In the genomic region with DNA sequence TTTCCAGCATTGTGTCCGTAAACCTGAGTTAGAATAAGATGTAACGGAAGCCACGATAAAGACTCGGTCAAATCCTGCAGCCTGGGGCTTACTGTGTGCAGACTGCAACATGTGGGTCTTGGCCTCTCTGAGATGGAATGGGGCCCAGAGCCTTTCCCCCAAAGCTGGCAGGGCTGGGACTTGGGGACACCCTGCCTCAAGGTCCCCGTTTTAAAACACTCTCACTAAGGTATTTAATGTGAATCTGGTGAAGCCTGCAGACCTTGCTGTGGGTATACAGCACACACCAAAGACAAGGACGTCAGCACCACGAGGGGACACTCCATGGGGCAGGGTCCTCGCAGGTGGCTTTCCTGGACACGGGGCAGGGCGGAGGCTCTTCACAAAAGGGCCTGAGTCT, we compare ENCODE assay signal across 11 cellular contexts. TPM values are rescaled to one million over a fixed set of nuclear protein-coding genes. Genes with fewer than 3 reads are reported as not detected.
DNase-seq lines count a peak whose midpoint lies in the region; ATAC-seq and TF ChIP-seq lines count a peak whose summit lies in the region.
"Had no signal": no experiment of that assay in that cellular context is flagged by ENCODE, and none has a peak within 500 bp of the region (broad histone marks: within the 10 kb centered on the region; RNA-seq: fewer than 3 reads in every experiment).

No MANE protein-coding gene starts in this region.

- H3K9me3 Mint-ChIP-seq in T-helper 1 cell treated with Interleukin-12 subunit alpha and Interleukin-12 subunit beta and Interleukin-4 antibody, amounts not matched to agents 30 μg/mL and 1 μg/mL, for 36 hours, result no peaks in the 10 kb centered on the region
- H3K9me3 Mint-ChIP-seq in activated B cell treated with CpG ODN at 0.5 μM for 24 hours, result no peaks in the 10 kb centered on the region

- no peak overlapping the region for H2BK15ac ChIP-seq in mesenchymal stem cell (ENCODE audit: low read depth, poor library complexity, severe bottlenecking)

- POLR2A ChIA-PET in activated B cell treated with CpG ODN at 0.5 μM for 24 hours (lab: Charles Lee), result interaction anchor here (0.6 to 3.5 kb wide), 3 partner anchors 17 to 668 kb away, joined by 3 to 79 read pairs (median 3); a partner anchor contains a TSS

- H3K23ac ChIP-seq in mesenchymal stem cell (ENCODE audit: low read length in 2 of 2), result no peak overlapping the region

- H3K4me3 ChIP-seq in DND-41 (ENCODE audit: low read depth in 1 of 2, low read length in 2 of 2) (peak overlapping the region in 1 of 2 experiments; percentile 89; a peak in 1 of 4 replicates), mesenchymal stem cell (ENCODE audit: insufficient read depth in 1 of 2, low read depth in 1 of 2, low read length in 2 of 2) (peak overlapping the region in 1 of 2 experiments; percentile 95)

- H3K9ac ChIP-seq in DND-41 (ENCODE audit: low read depth, low read length), result no peak overlapping the region
- peak overlapping the region; percentile 93 for H3K9ac ChIP-seq in mesenchymal stem cell (ENCODE audit: low read length)
- H3K9ac ChIP-seq: parathyroid adenoma had no signal

- H3K27ac Mint-ChIP-seq in T-helper 1 cell treated with Interleukin-12 subunit alpha and Interleukin-12 subunit beta and Interleukin-4 antibody, amounts not matched to agents 30 μg/mL and 1 μg/mL, for 36 hours, result no peak overlapping the region
- H3K27ac Mint-ChIP-seq in activated B cell treated with CpG ODN at 0.5 μM for 24 hours, result no peak overlapping the region

- DNase-seq in T-helper 1 cell (no peak), DND-41 (no peak), activated B cell treated with CpG ODN at 0.5 μM for 24 hours (no peak), mesenchymal stem cell (no peak), NCI-H2196 (lab: John Stamatoyannopoulos, UW; ENCODE audit: unreplicated experiment) (no peak), NCI-H2029 treated with DMSO at 0.1 percent for 48 hours (lab: John Stamatoyannopoulos, UW) (no peak)

- peak overlapping the region; percentile 71 for H4K8ac ChIP-seq in mesenchymal stem cell (ENCODE audit: low read length)

- peaks cover 21% of the 10 kb centered on the region for H3K4me1 Mint-ChIP-seq in T-helper 1 cell treated with Interleukin-12 subunit alpha and Interleukin-12 subunit beta and Interleukin-4 antibody, amounts not matched to agents 30 μg/mL and 1 μg/mL, for 36 hours (ENCODE audit: low read depth)
- H3K4me1 Mint-ChIP-seq in activated B cell treated with CpG ODN at 0.5 μM for 24 hours, result peaks cover 52% of the 10 kb centered on the region

- no peak for ATAC-seq in DND-41 (ENCODE audit: insufficient read depth, low read depth)
- ATAC-seq in activated B cell treated with CpG ODN at 0.5 μM for 24 hours (ENCODE audit: low read depth), result no peak
- ATAC-seq in HG02623 (IDR thresholded peaks at IDR 0.05; ENCODE audit: unreplicated experiment), result no peak

- peaks cover 18% of the 10 kb centered on the region for H3K36me3 Mint-ChIP-seq in T-helper 1 cell treated with Interleukin-12 subunit alpha and Interleukin-12 subunit beta and Interleukin-4 antibody, amounts not matched to agents 30 μg/mL and 1 μg/mL, for 36 hours (ENCODE audit: low read depth)
- peaks cover 22% of the 10 kb centered on the region for H3K36me3 Mint-ChIP-seq in activated B cell treated with CpG ODN at 0.5 μM for 24 hours (ENCODE audit: low read depth)

- H2BK12ac ChIP-seq in mesenchymal stem cell (ENCODE audit: low read length in 2 of 2), result no peak overlapping the region

- H2AK5ac ChIP-seq in mesenchymal stem cell (ENCODE audit: low read length, severe bottlenecking), result no peak overlapping the region

- H3K4me3 Mint-ChIP-seq in T-helper 1 cell treated with Interleukin-12 subunit alpha and Interleukin-12 subunit beta and Interleukin-4 antibody, amounts not matched to agents 30 μg/mL and 1 μg/mL, for 36 hours, result peak overlapping the region; percentile 97
- H3K4me3 Mint-ChIP-seq in activated B cell treated with CpG ODN at 0.5 μM for 24 hours, result peak overlapping the region; percentile 32

- H3K27ac ChIP-seq in DND-41 (ENCODE audit: low read length) (no peak overlapping the region), mesenchymal stem cell (ENCODE audit: low read length, poor library complexity, severe bottlenecking) (no peak overlapping the region)
- H3K27ac ChIP-seq: parathyroid adenoma, spleen, WERI-Rb-1 had no signal

- peaks cover 50% of the 10 kb centered on the region for H3K79me1 ChIP-seq in mesenchymal stem cell (replicated peaks; ENCODE audit: low read length, poor library complexity, severe bottlenecking)

- H3K27me3 ChIP-seq in DND-41 (ENCODE audit: insufficient read depth, low read length, poor library complexity), result no peaks in the 10 kb centered on the region
- H3K27me3 ChIP-seq in mesenchymal stem cell (ENCODE audit: control insufficient read depth in 1 of 2, insufficient read depth in 1 of 2, low read length in 2 of 2), result no peaks in the 10 kb centered on the region
- H3K27me3 ChIP-seq: spleen had no signal

- TF ChIP-seq CTCF in DND-41 (IDR thresholded peaks at IDR 0.05; ENCODE audit: borderline replicate concordance, extremely low read depth, low read length, poor library complexity, severe bottlenecking), result no peak
- no peak for TF ChIP-seq CTCF in activated B cell treated with CpG ODN at 0.5 μM for 24 hours (IDR thresholded peaks at IDR 0.05)

- H3K4me1 ChIP-seq in DND-41 (ENCODE audit: insufficient read depth, low read length) (peaks cover 41% of the 10 kb centered on the region), mesenchymal stem cell (ENCODE audit: control insufficient read depth, insufficient read depth, low read depth, low read length) (peaks cover 56% of the 10 kb centered on the region)

- WGBS in mesenchymal stem cell, result 94% methylated on average over 10 of the region's 10 CpGs

- no peak overlapping the region for H3K14ac ChIP-seq in mesenchymal stem cell (ENCODE audit: low read length in 2 of 2)

- H3K4me2 ChIP-seq in DND-41 (ENCODE audit: insufficient read depth, low read length) (peak overlapping the region; percentile 69), mesenchymal stem cell (ENCODE audit: low read length, poor library complexity, severe bottlenecking) (no peak overlapping the region)

- H3K4ac ChIP-seq in mesenchymal stem cell (ENCODE audit: low read depth in 1 of 2, low read length in 2 of 2), result no peak overlapping the region

- H4K20me1 ChIP-seq in DND-41 (ENCODE audit: insufficient read depth, low read length), result peaks cover 44% of the 10 kb centered on the region

- H3K9me3 ChIP-seq in DND-41 (ENCODE audit: insufficient read depth, low read length, severe bottlenecking) (no peaks in the 10 kb centered on the region), mesenchymal stem cell (ENCODE audit: control insufficient read depth, low read length) (no peaks in the 10 kb centered on the region)
- H3K9me3 ChIP-seq: spleen had no signal

- H4K91ac ChIP-seq in mesenchymal stem cell (ENCODE audit: low read length), result no peak overlapping the region

- no peak overlapping the region for H2BK5ac ChIP-seq in mesenchymal stem cell (ENCODE audit: low read depth, low read length, poor library complexity, severe bottlenecking)

- no peak overlapping the region for H2BK120ac ChIP-seq in mesenchymal stem cell (ENCODE audit: low read depth, low read length)

- intact Hi-C loops in activated B cell treated with CpG ODN at 0.5 μM for 24 hours (cut with micrococcal nuclease), result loop anchor here (1.0 kb wide), 1 partner anchor 218 kb away; no protein-coding TSS in a partner anchor

- H3K79me2 ChIP-seq in DND-41 (ENCODE audit: insufficient read depth, low read length), result peaks cover 51% of the 10 kb centered on the region

- H3K18ac ChIP-seq in mesenchymal stem cell (ENCODE audit: low read depth in 1 of 2, low read length in 2 of 2), result no peak overlapping the region

- no peak overlapping the region for H2AFZ ChIP-seq in DND-41 (ENCODE audit: low read depth, low read length)
- no peak overlapping the region for H2AFZ ChIP-seq in mesenchymal stem cell (ENCODE audit: low read depth, low read length)
- H2AFZ ChIP-seq: parathyroid adenoma had no signal

- H3K36me3 ChIP-seq in DND-41 (ENCODE audit: insufficient read depth, low read length) (peaks cover 30% of the 10 kb centered on the region), mesenchymal stem cell (ENCODE audit: control insufficient read depth in 1 of 2, insufficient read depth in 2 of 2, low read depth in 1 of 2, low read length in 2 of 2) (peaks cover 17 to 54% of the 10 kb centered on the region in 2 experiments)

- CTCF ChIA-PET in activated B cell treated with CpG ODN at 0.5 μM for 24 hours (lab: Charles Lee), result no interaction called here

- H3K27me3 Mint-ChIP-seq in T-helper 1 cell treated with Interleukin-12 subunit alpha and Interleukin-12 subunit beta and Interleukin-4 antibody, amounts not matched to agents 30 μg/mL and 1 μg/mL, for 36 hours (ENCODE audit: low read depth), result no peaks in the 10 kb centered on the region
- no peaks in the 10 kb centered on the region for H3K27me3 Mint-ChIP-seq in activated B cell treated with CpG ODN at 0.5 μM for 24 hours

RNA-seq across cellular contexts. Expression of a gene that starts 2.1 kb away (rescaled TPM):
- 52.8 and 55.8 TPM in 2 replicates for total RNA-seq in activated B cell treated with CpG ODN at 0.5 μM for 24 hours
- 206 TPM for polyA plus RNA-seq in mesenchymal stem cell (2013, experiment 1 of 2)
- polyA plus RNA-seq in mesenchymal stem cell (2013, experiment 2 of 2), result 215 TPM

RNA-seq across cellular contexts. Expression of a gene that starts 2.3 kb away (rescaled TPM):
- total RNA-seq in activated B cell treated with CpG ODN at 0.5 μM for 24 hours, result 82.9 and 102 TPM in 2 replicates
- polyA plus RNA-seq in mesenchymal stem cell (2013, experiment 1 of 2), result 17.7 TPM
- polyA plus RNA-seq in mesenchymal stem cell (2013, experiment 2 of 2), result 18.9 TPM

RNA-seq across cellular contexts. Expression of a gene that starts 18.4 kb away (rescaled TPM):
- 14.2 and 15.9 TPM in 2 replicates for total RNA-seq in activated B cell treated with CpG ODN at 0.5 μM for 24 hours
- 4.5 TPM for polyA plus RNA-seq in mesenchymal stem cell (2013, experiment 1 of 2)
- polyA plus RNA-seq in mesenchymal stem cell (2013, experiment 2 of 2), result 4.3 TPM

RNA-seq across cellular contexts. Expression of a gene that starts 53.9 kb away (rescaled TPM):
- 75.9 and 97.1 TPM in 2 replicates for total RNA-seq in activated B cell treated with CpG ODN at 0.5 μM for 24 hours
- polyA plus RNA-seq in mesenchymal stem cell (2013, experiment 1 of 2), result 54.5 TPM
- 52.5 TPM for polyA plus RNA-seq in mesenchymal stem cell (2013, experiment 2 of 2)
